In genomic region chr2:39050109-39050508, GRCh38 we compare ENCODE assay signal across 19 cellular contexts.
DNase-seq lines count a peak whose midpoint lies in the region; ATAC-seq, FAIRE-seq and TF ChIP-seq lines count a peak whose summit lies in the region.
"Had no signal": no experiment of that assay in that cellular context is flagged by ENCODE, and none has a peak within 500 bp of the region (broad histone marks: within the 10 kb centered on the region; RNA-seq: fewer than 3 reads in every experiment).

No MANE protein-coding gene starts in this region.

- TF ChIP-seq CTCF in HFFc6 (IDR thresholded peaks at IDR 0.05) (no peak), astrocyte (IDR thresholded peaks at IDR 0.05; ENCODE audit: insufficient read depth, low read depth, low read length) (no peak)
- no peak for TF ChIP-seq CTCF in CD4-positive, alpha-beta T cell (IDR thresholded peaks at IDR 0.05)

- H4K20me1 ChIP-seq in astrocyte (ENCODE audit: insufficient read depth, low read length), result no peaks in the 10 kb centered on the region

- FAIRE-seq in astrocyte (lab: Jason Lieb, UNC), result no peak
- FAIRE-seq: A549, G401.6, GM12891, HTR-8/SVneo, K562 had no signal

- POLR2A ChIA-PET in CD4-positive, alpha-beta T cell (lab: Charles Lee), result interaction anchor here (1.1 kb wide), 1 partner anchor 71 kb away, joined by 3 read pairs; the partner anchor contains the start of gene SOS1

- H3K4me1 Mint-ChIP-seq in HFFc6 (ENCODE audit: low read depth) (peaks cover 20% of the 10 kb centered on the region), astrocyte (ENCODE audit: low read depth, unreplicated experiment) (no peaks in the 10 kb centered on the region), immature natural killer cell (no peaks in the 10 kb centered on the region)
- H3K4me1 Mint-ChIP-seq in CD4-positive, alpha-beta T cell (ENCODE audit: low read depth), result no peaks in the 10 kb centered on the region
- H3K4me1 Mint-ChIP-seq: CD14-positive monocyte had no signal

- 0 out of 2 replicates have a peak overlapping the region, but pooled peaks have one; percentile 24 for H3K27ac Mint-ChIP-seq in HFFc6
- no peak overlapping the region for H3K27ac Mint-ChIP-seq in astrocyte (ENCODE audit: unreplicated experiment)
- H3K27ac Mint-ChIP-seq in immature natural killer cell, result no peak overlapping the region
- no peak overlapping the region for H3K27ac Mint-ChIP-seq in CD4-positive, alpha-beta T cell
- H3K27ac Mint-ChIP-seq: CD14-positive monocyte had no signal

- CTCF ChIA-PET in CD4-positive, alpha-beta T cell (lab: Charles Lee), result interaction anchor here (0.6 to 0.9 kb wide), 2 partner anchors 11 to 178 kb away, joined by 3 to 4 read pairs; no protein-coding TSS in a partner anchor

- intact Hi-C loops in CD4-positive, alpha-beta T cell (cut with DNase I, micrococcal nuclease), result no loop called here

- H3K4me3 Mint-ChIP-seq in HFFc6 (no peak overlapping the region), astrocyte (ENCODE audit: unreplicated experiment) (no peak overlapping the region), immature natural killer cell (no peak overlapping the region)
- H3K4me3 Mint-ChIP-seq in CD4-positive, alpha-beta T cell, result no peak overlapping the region
- H3K4me3 Mint-ChIP-seq: CD14-positive monocyte had no signal

- no peak overlapping the region for H2AFZ ChIP-seq in astrocyte (ENCODE audit: low read depth, low read length)

- no peak overlapping the region for H3K9ac ChIP-seq in astrocyte (ENCODE audit: low read length)

- H3K4me3 ChIP-seq in astrocyte (ENCODE audit: insufficient read depth, low read depth, low read length), result no peak overlapping the region
- H3K4me3 ChIP-seq: A549, K562 had no signal

- H3K36me3 Mint-ChIP-seq in HFFc6 (ENCODE audit: low read depth) (peaks cover 26% of the 10 kb centered on the region), astrocyte (ENCODE audit: low read depth, unreplicated experiment) (peaks cover 6% of the 10 kb centered on the region), immature natural killer cell (peaks cover 9 to 44% (median 13%) of the 10 kb centered on the region in 3 donors)
- peaks cover 68% of the 10 kb centered on the region for H3K36me3 Mint-ChIP-seq in CD4-positive, alpha-beta T cell (ENCODE audit: low read depth)

- no peaks in the 10 kb centered on the region for H3K27me3 ChIP-seq in astrocyte (ENCODE audit: insufficient read depth, low read length)
- no peaks in the 10 kb centered on the region for H3K27me3 ChIP-seq in CD4-positive, alpha-beta T cell (ENCODE audit: control insufficient read depth, insufficient read depth, low read length)

- no peaks in the 10 kb centered on the region for H3K9me3 ChIP-seq in astrocyte (ENCODE audit: insufficient read depth, low read depth, low read length)
- no peaks in the 10 kb centered on the region for H3K9me3 ChIP-seq in CD4-positive, alpha-beta T cell (ENCODE audit: control insufficient read depth, low read length)
- H3K9me3 ChIP-seq: A549, Caco-2 had no signal

- no peaks in the 10 kb centered on the region for H3K36me3 ChIP-seq in astrocyte (ENCODE audit: insufficient read depth, low read length)

- no peak overlapping the region for H3K4me2 ChIP-seq in astrocyte (ENCODE audit: low read length)
- H3K4me2 ChIP-seq: A549 had no signal

- DNase-seq in A172 (ENCODE audit: low spot score) (peak; percentile 3), HFFc6 (peak; percentile 28), astrocyte (ENCODE audit: low read depth) (peak; percentile 35), iris pigment epithelial cell (ENCODE audit: low read depth) (peak; percentile 33), immature natural killer cell (no peak)
- DNase-seq in stimulated activated naive CD4-positive, alpha-beta T cell (lab: John Stamatoyannopoulos, UW), result no peak
- DNase-seq in CD4-positive, alpha-beta T cell, result no peak
- DNase-seq: Caco-2, NCI-H1092, NCI-H1694, NCI-H748 treated with DMSO at 0.1 percent for 48 hours had no signal

- no peak for ATAC-seq in GM21390 (IDR thresholded peaks at IDR 0.05; ENCODE audit: unreplicated experiment)
- ATAC-seq in CD4-positive, alpha-beta T cell (ENCODE audit: poor library complexity), result no peak
- ATAC-seq: A549, K562, Right ventricle myocardium inferior had no signal

- no peaks in the 10 kb centered on the region for H3K79me2 ChIP-seq in astrocyte (ENCODE audit: insufficient read depth, low read length)

- H3K9me3 Mint-ChIP-seq in HFFc6, result no peaks in the 10 kb centered on the region
- H3K9me3 Mint-ChIP-seq in astrocyte (ENCODE audit: unreplicated experiment), result no peaks in the 10 kb centered on the region
- no peaks in the 10 kb centered on the region for H3K9me3 Mint-ChIP-seq in immature natural killer cell
- H3K9me3 Mint-ChIP-seq in CD4-positive, alpha-beta T cell, result no peaks in the 10 kb centered on the region

- no peaks in the 10 kb centered on the region for H3K4me1 ChIP-seq in astrocyte (ENCODE audit: insufficient read depth, low read length)
- H3K4me1 ChIP-seq: A549, Caco-2 had no signal

- H3K27me3 Mint-ChIP-seq in HFFc6 (ENCODE audit: insufficient read depth) (no peaks in the 10 kb centered on the region; the same call in 1 of the 2 replicates), astrocyte (ENCODE audit: low read depth, unreplicated experiment) (no peaks in the 10 kb centered on the region), immature natural killer cell (ENCODE audit: low read depth in 3 of 3) (peaks cover 0 to under 1% (median 0%) of the 10 kb centered on the region in 3 donors)
- no peaks in the 10 kb centered on the region for H3K27me3 Mint-ChIP-seq in CD4-positive, alpha-beta T cell

- H3K27ac ChIP-seq in astrocyte (ENCODE audit: low read depth, low read length), result peak overlapping the region; percentile 22
- H3K27ac ChIP-seq in CD4-positive, alpha-beta T cell (ENCODE audit: low read depth, low read length), result no peak overlapping the region
- H3K27ac ChIP-seq: A549 had no signal

Comparison
In these comparisons a context has a peak if more than half of its experiments do, and no peak if none do; other contexts are left out.
1. DNase-seq: peak in A172 (single experiment), HFFc6 (single experiment), astrocyte (single experiment) and iris pigment epithelial cell (single experiment); none in stimulated activated naive CD4-positive, alpha-beta T cell (0 of 6), immature natural killer cell (0 of 3) and CD4-positive, alpha-beta T cell (0 of 10).